12 cellular contexts compared by ENCODE assay signal in genomic region chr14:73695997-73696396, GRCh38. TPM values are rescaled to one million over a fixed set of nuclear protein-coding genes. Genes with fewer than 3 reads are reported as not detected.
A peak's percentile ranks its signal among the peaks of the same experiment; 100 is the strongest.
DNase-seq lines count a peak whose midpoint lies in the region; ATAC-seq and TF ChIP-seq lines count a peak whose summit lies in the region.
"Had no signal": no experiment of that assay in that cellular context is flagged by ENCODE, and none has a peak within 500 bp of the region (broad histone marks: within the 10 kb centered on the region; RNA-seq: fewer than 3 reads in every experiment).

No MANE protein-coding gene starts in this region.

- H3K4me1 ChIP-seq in ACC112 (ENCODE audit: control insufficient read depth, insufficient read depth, low read length, unreplicated experiment) (peaks cover 18% of the 10 kb centered on the region), RWPE2 (ENCODE audit: insufficient read depth, poor library complexity, severe bottlenecking) (peaks cover 14% of the 10 kb centered on the region)
- H3K4me1 ChIP-seq: suprapubic skin had no signal

- no peak for TF ChIP-seq CTCF in RWPE2 (IDR thresholded peaks at IDR 0.05; ENCODE audit: poor library complexity, severe bottlenecking)

- H3K4me3 ChIP-seq in ACC112 (ENCODE audit: low read depth, low read length) (peak overlapping the region; percentile 10; the same call in 1 of the 2 replicates), RWPE2 (ENCODE audit: severe bottlenecking) (no peak overlapping the region)
- H3K4me3 ChIP-seq: BLaER1 treated with 17β-estradiol and CSF1 and Interleukin-3, amounts not matched to agents 10 nM and 100 nM; skin epidermis; suprapubic skin had no signal

- no peak for DNase-seq in RWPE2 (ENCODE audit: low spot score)
- no peak for DNase-seq in retina
- DNase-seq in Right ventricle myocardium superior, result no peak
- DNase-seq in NCI-H82 treated with DMSO at 0.1 percent for 48 hours (lab: John Stamatoyannopoulos, UW; ENCODE audit: unreplicated experiment), result no peak
- DNase-seq in activated CD4-positive, CD25-positive, alpha-beta regulatory T cell treated with anti-CD3 and anti-CD28 coated beads, Interleukin-2, amount 50 U/mL, for 72 hours, result no peak
- DNase-seq: aorta had no signal

- ATAC-seq in GM19023 (IDR thresholded peaks at IDR 0.05; ENCODE audit: unreplicated experiment), result peak; percentile 37
- peak; percentile 61 for ATAC-seq in HG02798 (IDR thresholded peaks at IDR 0.05; ENCODE audit: poor library complexity, unreplicated experiment)
- no peak for ATAC-seq in RWPE2 (ENCODE audit: low read depth)
- ATAC-seq in Right ventricle myocardium superior (ENCODE audit: poor library complexity), result no peak

- H2AFZ ChIP-seq in ACC112 (ENCODE audit: low read length, unreplicated experiment), result no peak overlapping the region

- H3K36me3 ChIP-seq in ACC112 (ENCODE audit: insufficient read depth, low read length) (no peaks in the 10 kb centered on the region; the same call in 1 of the 2 replicates), RWPE2 (ENCODE audit: low read depth) (peaks cover 12% of the 10 kb centered on the region; the same call in 1 of the 2 replicates)
- H3K36me3 ChIP-seq: suprapubic skin had no signal

- no peaks in the 10 kb centered on the region for H3K79me2 ChIP-seq in ACC112 (ENCODE audit: control insufficient read depth, insufficient read depth, low read length, unreplicated experiment)

- H3K27ac ChIP-seq in ACC112 (ENCODE audit: low read depth, low read length) (peak overlapping the region; percentile 91), RWPE2 (ENCODE audit: poor library complexity, severe bottlenecking) (peak overlapping the region; percentile 42)
- H3K27ac ChIP-seq: skin epidermis, suprapubic skin had no signal

- intact Hi-C loops in Right ventricle myocardium superior (cut with DNase I), result no loop called here

- no peaks in the 10 kb centered on the region for H3K9me3 ChIP-seq in RWPE2 (ENCODE audit: severe bottlenecking)
- H3K9me3 ChIP-seq: BLaER1 treated with 17β-estradiol and CSF1 and Interleukin-3, amounts not matched to agents 10 nM and 100 nM; suprapubic skin had no signal

- H3K27me3 ChIP-seq in ACC112 (ENCODE audit: insufficient read depth, low read length), result no peaks in the 10 kb centered on the region
- H3K27me3 ChIP-seq in RWPE2 (ENCODE audit: insufficient read depth, poor library complexity, severe bottlenecking), result no peaks in the 10 kb centered on the region
- H3K27me3 ChIP-seq: BLaER1 treated with 17β-estradiol and CSF1 and Interleukin-3, amounts not matched to agents 10 nM and 100 nM; suprapubic skin had no signal

RNA-seq across cellular contexts. Expression of gene PNMA1, which starts 18.2 kb away (rescaled TPM):
- 12.9 TPM for total RNA-seq in Right ventricle myocardium superior

RNA-seq across cellular contexts. Expression of gene DNAL1, which starts 51.2 kb away (rescaled TPM):
- total RNA-seq in Right ventricle myocardium superior, result 11.5 TPM

Comparison
In these comparisons a context has a peak if more than half of its experiments do, and no peak if none do; other contexts are left out.
1. ATAC-seq: peak in GM19023 (single experiment) and HG02798 (single experiment); none in RWPE2 (single experiment) and Right ventricle myocardium superior (single experiment).